In the genomic region with DNA sequence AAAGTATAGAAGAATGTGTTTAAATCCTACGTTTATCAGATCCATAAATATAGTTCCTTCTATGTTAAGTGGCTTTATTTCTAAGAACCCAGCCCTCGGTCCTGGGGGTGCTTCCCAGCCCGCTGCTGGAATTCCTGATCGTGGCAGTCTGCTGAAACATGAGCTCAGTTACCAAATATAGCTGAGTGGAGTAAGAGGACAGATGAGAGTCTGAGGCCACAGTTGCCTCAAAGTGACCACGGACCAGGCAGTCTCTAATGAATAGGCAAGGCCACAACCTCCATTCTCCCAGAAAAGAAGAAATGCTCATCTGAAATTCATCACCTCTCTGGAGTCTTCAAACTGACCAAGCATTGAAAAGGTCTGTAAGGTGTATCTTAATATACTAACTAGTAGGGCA, we compare ENCODE assay signal across 10 cellular contexts. TPM values are rescaled to one million over a fixed set of nuclear protein-coding genes. Genes with fewer than 3 reads are reported as not detected.
DNase-seq lines count a peak whose midpoint lies in the region; FAIRE-seq and TF ChIP-seq lines count a peak whose summit lies in the region.
"Had no signal": no experiment of that assay in that cellular context is flagged by ENCODE, and none has a peak within 500 bp of the region (broad histone marks: within the 10 kb centered on the region; RNA-seq: fewer than 3 reads in every experiment).

A gene (plus strand): TSS at position 219 of the 400 bp plus-strand sequence.

- intact Hi-C loops in breast epithelium (cut with DNase I; ENCODE audit: low total_unique reads), result no loop called here

- TF ChIP-seq POLR2A in breast epithelium (IDR thresholded peaks at IDR 0.05), result no peak

- H3K4me1 ChIP-seq in breast epithelium, result no peaks in the 10 kb centered on the region

- no peaks in the 10 kb centered on the region for H3K27me3 ChIP-seq in breast epithelium

- no peak for TF ChIP-seq CTCF in breast epithelium (IDR thresholded peaks at IDR 0.05)
- no peak for TF ChIP-seq CTCF in GM13977 (IDR thresholded peaks at IDR 0.05; ENCODE audit: extremely low read depth, insufficient read depth, missing control alignments)

- in situ Hi-C loops in GM13977 (cut with MboI; ENCODE audit: low pct_unique_long_range_greater_than_20kb, low sequenced_read_pairs, unreplicated experiment), result no loop called here

- no peak for FAIRE-seq in GM19239 (lab: Jason Lieb, UNC)
- FAIRE-seq: GM12878 had no signal

- H3K9me3 ChIP-seq in breast epithelium, result no peaks in the 10 kb centered on the region

- H3K27ac ChIP-seq in breast epithelium (no peak within 1 kb of the TSS), temporal lobe (ENCODE audit: low read depth, low read length) (no peak within 1 kb of the TSS)

- DNase-seq in M059J (ENCODE audit: low read depth) (peak; percentile 74), breast epithelium (ENCODE audit: low spot score in 2 of 2) (no peak), iris pigment epithelial cell (ENCODE audit: low read depth) (peak; percentile 78), medulla oblongata (ENCODE audit: extremely low spot score) (no peak), GM13977 (ENCODE audit: low spot score) (no peak), GM19239 (ENCODE audit: insufficient read length, low spot score) (no peak), COLO829 (ENCODE audit: low spot score) (no peak)
- DNase-seq: activated effector memory CD4-positive, alpha-beta T cell treated with anti-CD3 and anti-CD28 coated beads, Interleukin-2, amount 50 U/mL, for 16 hours had no signal

- H3K4me3 ChIP-seq in breast epithelium, result no peak within 1 kb of the TSS
- H3K4me3 ChIP-seq: GM12878 had no signal

- no peaks in the 10 kb centered on the region for H3K36me3 ChIP-seq in breast epithelium

RNA-seq across cellular contexts. Expression of the gene that starts here (rescaled TPM):
- total RNA-seq in M059J (2014; rRNA removed; shearing (Covaris generic)), result 21.6 and 46.0 TPM in 2 replicates
- total RNA-seq in breast epithelium (100 to 1,000 TPM in 2 of 3 donors, 10 to 100 TPM in 1; 96.0 to 186 (median 174) TPM), temporal lobe (31.7 TPM)

Comparison
In these comparisons a context has a peak if more than half of its experiments do, and no peak if none do; other contexts are left out.
1. DNase-seq: peak in M059J (single experiment) and iris pigment epithelial cell (single experiment); none in breast epithelium (0 of 2), medulla oblongata (single experiment), GM13977 (single experiment), GM19239 (single experiment) and COLO829 (single experiment).